In the genomic region with DNA sequence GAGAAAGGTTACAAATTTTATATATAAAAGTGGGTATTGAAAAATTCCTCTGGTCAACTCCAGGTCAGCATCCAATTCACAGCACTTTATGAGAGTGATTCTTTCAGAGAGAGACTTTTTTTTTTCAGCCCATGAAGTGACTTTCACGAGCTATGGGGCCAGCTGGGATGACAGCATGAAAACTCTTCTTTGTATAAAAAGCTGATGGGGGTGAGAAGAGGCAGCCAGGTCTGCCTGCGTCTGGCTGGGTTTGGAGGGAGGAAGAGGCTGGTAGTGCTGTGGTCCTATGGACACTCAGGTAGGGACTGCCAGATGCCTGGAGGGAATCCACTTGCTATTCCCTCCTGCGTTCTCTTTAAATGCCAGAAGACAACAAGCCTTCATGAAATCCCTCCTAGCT, we compare ENCODE assay signal across 15 cellular contexts.
DNase-seq lines count a peak whose midpoint lies in the region; TF ChIP-seq lines count a peak whose summit lies in the region.
"Had no signal": no experiment of that assay in that cellular context is flagged by ENCODE, and none has a peak within 500 bp of the region (broad histone marks: within the 10 kb centered on the region; RNA-seq: fewer than 3 reads in every experiment).

No MANE protein-coding gene starts in this region.

- H3K4me2 ChIP-seq in Karpas-422 (ENCODE audit: low read depth, low read length, poor library complexity, severe bottlenecking): no peak overlapping the region
- H3K4me2 ChIP-seq: BLaER1 treated with 17β-estradiol and CSF1 and Interleukin-3, amounts not matched to agents 10 nM and 100 nM had no signal

- TF ChIP-seq POLR2A in Peyer's patch (IDR thresholded peaks at IDR 0.05): no peak

- DNase-seq in Karpas-422 (peak; percentile 10), globus pallidus (ENCODE audit: low spot score) (peak; percentile 75), putamen (ENCODE audit: low spot score) (peak; percentile 22), Peyer's patch (no peak), mucosa of gallbladder (ENCODE audit: low spot score) (no peak), COLO829 (ENCODE audit: low spot score) (no peak)
- DNase-seq: CD8-positive, alpha-beta T cell; COR-L47; DMS 273 treated with DMSO at 0.1 percent for 48 hours; DMS53; DND-41; EL; GM23248; HCEC 1CT had no signal

- TF ChIP-seq CTCF in Peyer's patch (IDR thresholded peaks at IDR 0.05): no peak

- H4K20me1 ChIP-seq in Karpas-422 (ENCODE audit: insufficient read depth, low read depth, low read length): no peaks in the 10 kb centered on the region
- H4K20me1 ChIP-seq: BLaER1 treated with 17β-estradiol and CSF1 and Interleukin-3, amounts not matched to agents 10 nM and 100 nM had no signal

- H3K27ac ChIP-seq in Karpas-422 (ENCODE audit: low read length) (no peak overlapping the region), Peyer's patch (no peak overlapping the region)
- H3K27ac ChIP-seq: BLaER1 treated with 17β-estradiol and CSF1 and Interleukin-3, amounts not matched to agents 10 nM and 100 nM; GM23248 had no signal

- H3K36me3 ChIP-seq in Karpas-422 (ENCODE audit: insufficient read depth, low read length) (no peaks in the 10 kb centered on the region), Peyer's patch (no peaks in the 10 kb centered on the region)
- H3K36me3 ChIP-seq: BLaER1 treated with 17β-estradiol and CSF1 and Interleukin-3, amounts not matched to agents 10 nM and 100 nM had no signal

- H2AFZ ChIP-seq in Karpas-422 (ENCODE audit: low read length): no peak overlapping the region
- H2AFZ ChIP-seq: GM23248 had no signal

- no peak overlapping the region for H3K9ac ChIP-seq in Karpas-422 (ENCODE audit: low read length)
- H3K9ac ChIP-seq: BLaER1 treated with 17β-estradiol and CSF1 and Interleukin-3, amounts not matched to agents 10 nM and 100 nM; GM23248 had no signal

- H3K27me3 ChIP-seq in Karpas-422 (ENCODE audit: low read length): 0 out of 2 replicates have a peak, but pooled peaks cover 2% of the 10 kb centered on the region
- no peaks in the 10 kb centered on the region for H3K27me3 ChIP-seq in Peyer's patch
- H3K27me3 ChIP-seq: BLaER1 treated with 17β-estradiol and CSF1 and Interleukin-3, amounts not matched to agents 10 nM and 100 nM had no signal

- no peaks in the 10 kb centered on the region for H3K79me2 ChIP-seq in Karpas-422 (ENCODE audit: low read length)

- H3K4me1 ChIP-seq in Karpas-422 (ENCODE audit: low read length) (no peaks in the 10 kb centered on the region), Peyer's patch (no peaks in the 10 kb centered on the region)

- H3K4me3 ChIP-seq in Karpas-422 (ENCODE audit: low read length) (no peak overlapping the region), Peyer's patch (no peak overlapping the region)
- H3K4me3 ChIP-seq: BLaER1 treated with 17β-estradiol and CSF1 and Interleukin-3, amounts not matched to agents 10 nM and 100 nM; GM23248 had no signal

- H3K9me2 ChIP-seq in Karpas-422 (replicated peaks; ENCODE audit: insufficient read depth, low read length): no peaks in the 10 kb centered on the region

- no peaks in the 10 kb centered on the region for H3K9me3 ChIP-seq in Karpas-422 (ENCODE audit: low read length)
- H3K9me3 ChIP-seq in Peyer's patch: no peaks in the 10 kb centered on the region

Comparison
In these comparisons a context has a peak if more than half of its experiments do, and no peak if none do; other contexts are left out.
1. DNase-seq: peak in Karpas-422 (single experiment), globus pallidus (single experiment) and putamen (single experiment); none in Peyer's patch (0 of 3), mucosa of gallbladder (single experiment) and COLO829 (single experiment).